In the genomic region with DNA sequence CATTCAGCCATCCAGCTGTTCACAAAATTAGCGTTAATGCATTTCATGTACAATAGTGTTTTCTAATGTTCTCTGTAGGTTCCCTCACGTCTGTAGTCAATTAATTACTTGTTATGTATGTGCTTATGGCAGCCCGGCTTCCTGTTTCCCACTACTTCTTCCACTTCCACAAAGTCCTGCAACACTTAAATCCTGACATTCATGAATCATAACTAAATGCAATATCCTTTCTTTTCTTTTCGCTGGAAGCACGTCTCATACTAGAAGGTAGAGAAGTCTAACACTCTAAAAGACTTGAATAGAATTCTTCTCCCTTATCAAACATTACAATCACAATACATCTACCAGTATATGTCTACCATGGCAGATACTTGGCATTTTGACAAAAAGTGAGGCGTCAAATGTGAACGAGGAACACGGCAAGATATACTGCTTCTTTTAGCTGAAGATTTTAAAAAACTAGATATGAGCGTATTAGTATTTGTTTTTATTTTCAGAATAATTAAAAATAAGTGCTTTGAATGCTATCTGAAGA, we compare ENCODE assay signal across 1 cellular context.
TF ChIP-seq lines count a peak whose summit lies in the region.

No MANE protein-coding gene starts in this region.

TF ChIP-seq in endothelial cell of umbilical vein, 7 proteins besides CTCF, POLR2A, EP300 and RAD21 (continued from another document):
- TF ChIP-seq GATA2 (IDR thresholded peaks at IDR 0.05; ENCODE audit: insufficient read depth, insufficient read length, low read depth, low read length): no peak
